12 cellular contexts compared by ENCODE assay signal in genomic region chr5:176816043-176816745, GRCh38. TPM values are rescaled to one million over a fixed set of nuclear protein-coding genes. Genes with fewer than 3 reads are reported as not detected.
DNase-seq lines count a peak whose midpoint lies in the region; ATAC-seq lines count a peak whose summit lies in the region.
"Had no signal": no experiment of that assay in that cellular context is flagged by ENCODE, and none has a peak within 500 bp of the region (broad histone marks: within the 10 kb centered on the region; RNA-seq: fewer than 3 reads in every experiment).

No MANE protein-coding gene starts in this region.

- intact Hi-C loops in naive thymus-derived CD4-positive, alpha-beta T cell (cut with micrococcal nuclease) = no loop called here
- intact Hi-C loops in aorta (cut with DNase I) = no loop called here

- H3K4me1 Mint-ChIP-seq in IgD-negative memory B cell = peaks cover 4 to 6% (median 5%) of the 10 kb centered on the region in 3 donors
- H3K4me1 Mint-ChIP-seq in naive thymus-derived CD4-positive, alpha-beta T cell = peaks cover 10 to 19% (median 13%) of the 10 kb centered on the region in 7 donors

- H3K9me3 Mint-ChIP-seq in IgD-negative memory B cell = no peaks in the 10 kb centered on the region
- H3K9me3 Mint-ChIP-seq in naive thymus-derived CD4-positive, alpha-beta T cell = peaks cover 0 to 3% (median 0%) of the 10 kb centered on the region in 11 donors

- H3K36me3 Mint-ChIP-seq in IgD-negative memory B cell = no peaks in the 10 kb centered on the region
- H3K36me3 Mint-ChIP-seq in naive thymus-derived CD4-positive, alpha-beta T cell = no peaks in the 10 kb centered on the region

- DNase-seq in DMS153 (lab: John Stamatoyannopoulos, UW) = peak; percentile 34
- no peak for DNase-seq in DMS153 treated with DMSO at 0.1 percent for 48 hours (lab: John Stamatoyannopoulos, UW; ENCODE audit: unreplicated experiment)
- DNase-seq in NCI-H774 (lab: John Stamatoyannopoulos, UW) = peak; percentile 82
- DNase-seq in naive thymus-derived CD4-positive, alpha-beta T cell = no peak
- no peak for DNase-seq in activated CD8-positive, alpha-beta memory T cell treated with anti-CD3 and anti-CD28 coated beads for 24 hours
- DNase-seq in aorta = no peak
- DNase-seq: 8988T had no signal

- no peak overlapping the region for H3K27ac Mint-ChIP-seq in IgD-negative memory B cell
- H3K27ac Mint-ChIP-seq in naive thymus-derived CD4-positive, alpha-beta T cell = no peak overlapping the region

- POLR2A ChIA-PET in naive thymus-derived CD4-positive, alpha-beta T cell (lab: Charles Lee) = no interaction called here

- peaks cover 2 to 11% of the 10 kb centered on the region in 2 donors for H3K4me1 ChIP-seq in naive thymus-derived CD4-positive, alpha-beta T cell (ENCODE audit: control insufficient read depth in 2 of 2, insufficient read depth in 2 of 2, low read length in 2 of 2)
- no peaks in the 10 kb centered on the region for H3K4me1 ChIP-seq in aorta (ENCODE audit: control insufficient read depth in 1 of 2, insufficient read depth in 2 of 2, low read length in 2 of 2)

- no peaks in the 10 kb centered on the region for H3K9me3 ChIP-seq in naive thymus-derived CD4-positive, alpha-beta T cell (ENCODE audit: control insufficient read depth in 2 of 3, low read length in 3 of 3)
- H3K9me3 ChIP-seq in aorta (ENCODE audit: control insufficient read depth, low read length) = no peaks in the 10 kb centered on the region
- H3K9me3 ChIP-seq: neutrophil, tibial nerve had no signal

- no peak overlapping the region for H3K27ac ChIP-seq in naive thymus-derived CD4-positive, alpha-beta T cell (ENCODE audit: low read depth, low read length)
- H3K27ac ChIP-seq in aorta (ENCODE audit: low read depth in 1 of 2, low read length in 2 of 2) = no peak overlapping the region
- H3K27ac ChIP-seq: neutrophil, tibial nerve had no signal

- WGBS in aorta, 2 donors = 72 to 76% methylated on average over 5 of the region's 5 CpGs

- no peak for ATAC-seq in naive thymus-derived CD4-positive, alpha-beta T cell
- ATAC-seq in aorta (ENCODE audit: low FRiP score) (no peak), HG02610 (IDR thresholded peaks at IDR 0.05; ENCODE audit: unreplicated experiment) (no peak)
- ATAC-seq: left lobe of liver had no signal

- no peaks in the 10 kb centered on the region for H3K27me3 ChIP-seq in naive thymus-derived CD4-positive, alpha-beta T cell (ENCODE audit: control insufficient read depth in 2 of 2, insufficient read depth in 2 of 2, low read length in 2 of 2)
- H3K27me3 ChIP-seq in aorta (ENCODE audit: control insufficient read depth in 1 of 2, insufficient read depth in 2 of 2, low read length in 1 of 2) = no peaks in the 10 kb centered on the region

- H3K27me3 Mint-ChIP-seq in IgD-negative memory B cell = peaks cover 61% of the 10 kb centered on the region
- H3K27me3 Mint-ChIP-seq in naive thymus-derived CD4-positive, alpha-beta T cell = peaks cover 68 to 86% (median 76%) of the 10 kb centered on the region in 5 donors

- H3K4me3 Mint-ChIP-seq in IgD-negative memory B cell = peak overlapping the region in 3 of 4 donors; percentile 49 to 74 (median 55)
- peak overlapping the region in 9 of 10 donors; percentile 37 to 76 (median 62) for H3K4me3 Mint-ChIP-seq in naive thymus-derived CD4-positive, alpha-beta T cell

- no peaks in the 10 kb centered on the region for H3K36me3 ChIP-seq in naive thymus-derived CD4-positive, alpha-beta T cell (ENCODE audit: control insufficient read depth in 2 of 3, insufficient read depth in 3 of 3, low read length in 3 of 3)
- H3K36me3 ChIP-seq in aorta (ENCODE audit: control insufficient read depth in 1 of 2, insufficient read depth in 2 of 2, low read length in 1 of 2) = no peaks in the 10 kb centered on the region
- H3K36me3 ChIP-seq: neutrophil, tibial nerve had no signal

- CTCF ChIA-PET in naive thymus-derived CD4-positive, alpha-beta T cell (lab: Charles Lee) = no interaction called here

- H3K4me3 ChIP-seq in naive thymus-derived CD4-positive, alpha-beta T cell (ENCODE audit: low read length) = no peak overlapping the region
- H3K4me3 ChIP-seq in aorta (ENCODE audit: low read length in 2 of 2) = no peak overlapping the region
- H3K4me3 ChIP-seq: tibial nerve had no signal

RNA-seq across cellular contexts. Expression of gene UNC5A, which starts 5.8 kb away (rescaled TPM):
- polyA plus RNA-seq in IgD-negative memory B cell (not detected), aorta (not detected)
- total RNA-seq in naive thymus-derived CD4-positive, alpha-beta T cell = not detected
- polyA plus RNA-seq in naive thymus-derived CD4-positive, alpha-beta T cell = not detected
- not detected for total RNA-seq in aorta
- total RNA-seq: left lobe of liver, tibial nerve had no signal

Comparison
In these comparisons a context has a peak if more than half of its experiments do, and no peak if none do; other contexts are left out.
1. DNase-seq: peak in DMS153 (single experiment) and NCI-H774 (single experiment); none in DMS153 treated with DMSO at 0.1 percent for 48 hours (single experiment), naive thymus-derived CD4-positive, alpha-beta T cell (0 of 9), activated CD8-positive, alpha-beta memory T cell treated with anti-CD3 and anti-CD28 coated beads for 24 hours (single experiment) and aorta (0 of 2).